Comparison of ENCODE assay signal across 8 cellular contexts in the genomic region with DNA sequence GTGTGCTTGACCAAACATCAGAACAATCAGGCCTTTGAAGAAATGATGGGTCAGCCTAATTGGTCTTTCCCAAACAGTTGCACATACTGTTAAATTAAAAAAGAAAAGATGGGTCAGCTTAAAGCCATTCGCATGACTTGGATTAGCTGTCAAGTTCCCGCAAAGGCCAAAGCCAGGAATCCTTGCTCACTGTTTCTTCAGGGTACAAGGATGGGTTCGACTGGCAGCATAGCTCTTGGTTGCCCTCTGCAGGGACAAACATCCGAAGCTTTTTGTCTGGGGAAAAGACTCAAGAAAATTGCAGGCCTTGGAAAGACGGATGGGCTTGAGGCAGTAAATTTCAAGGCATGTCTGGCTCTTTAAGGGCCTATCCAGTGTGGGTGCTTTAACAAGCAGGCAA.
DNase-seq lines count a peak whose midpoint lies in the region; ATAC-seq, FAIRE-seq and TF ChIP-seq lines count a peak whose summit lies in the region.

No MANE protein-coding gene starts in this region.

- H4K5ac ChIP-seq in H1 (ENCODE audit: insufficient read length, low read depth, low read length), result no peak overlapping the region

- H3K9me2 ChIP-seq in Karpas-422 (replicated peaks; ENCODE audit: insufficient read depth, low read length), result no peaks in the 10 kb centered on the region

- no peak overlapping the region for H2AK5ac ChIP-seq in H1 (ENCODE audit: low read depth, low read length)

- no peaks in the 10 kb centered on the region for H3K27me3 ChIP-seq in DND-41 (ENCODE audit: insufficient read depth, low read length, poor library complexity)
- no peaks in the 10 kb centered on the region for H3K27me3 ChIP-seq in H1 (replicated peaks in 1 of 4; ENCODE audit: control insufficient read depth in 3 of 4, extremely low read depth in 1 of 4, insufficient read depth in 3 of 4, low read length in 3 of 4)
- no peaks in the 10 kb centered on the region for H3K27me3 ChIP-seq in Karpas-422 (ENCODE audit: low read length)

- TF ChIP-seq CTCF in DND-41 (IDR thresholded peaks at IDR 0.05; ENCODE audit: borderline replicate concordance, extremely low read depth, low read length, poor library complexity, severe bottlenecking), result peak; percentile 57
- peak; percentile 43 for TF ChIP-seq CTCF in NB4 (IDR thresholded peaks at IDR 0.05; ENCODE audit: low read depth, low read length)
- TF ChIP-seq CTCF in H1 (IDR thresholded peaks at IDR 0.05; ENCODE audit: control extremely low read depth in 1 of 3, insufficient read depth in 1 of 3, low read depth in 1 of 3, low read length in 3 of 3), result peak; percentile 54 to 89 (median 78)

- peak; percentile 96 to 97 for TF ChIP-seq RAD21 in H1 (IDR thresholded peaks at IDR 0.05 in 1 of 2, conservative IDR thresholded peaks at IDR 0.05 in 1 of 2; ENCODE audit: low read depth in 2 of 2, low read length in 2 of 2)

- H3K4me3 ChIP-seq in DND-41 (ENCODE audit: low read depth in 1 of 2, low read length in 2 of 2) (no peak overlapping the region), NB4 (ENCODE audit: low read depth, low read length) (no peak overlapping the region), H1 (ENCODE audit: extremely low read depth in 1 of 4, insufficient read depth in 2 of 4, low read depth in 3 of 4, low read length in 4 of 4) (no peak overlapping the region), Karpas-422 (ENCODE audit: low read length) (no peak overlapping the region)

- no peak overlapping the region for H2AFZ ChIP-seq in DND-41 (ENCODE audit: low read depth, low read length)
- H2AFZ ChIP-seq in H1 (ENCODE audit: low read length), result peak overlapping the region; percentile 16; the same call in 1 of the 2 replicates
- H2AFZ ChIP-seq in Karpas-422 (ENCODE audit: low read length), result no peak overlapping the region

- no peak overlapping the region for H2BK12ac ChIP-seq in H1 (ENCODE audit: low read depth, low read length)

- ATAC-seq in DND-41 (ENCODE audit: insufficient read depth, low read depth) (no peak), HG03175 (IDR thresholded peaks at IDR 0.05; ENCODE audit: unreplicated experiment) (no peak)

- no peak overlapping the region for H4K8ac ChIP-seq in H1 (ENCODE audit: extremely low read depth, insufficient read depth, low read length)

- no peak overlapping the region for H3K14ac ChIP-seq in H1 (ENCODE audit: insufficient read length)

- POLR2A ChIA-PET in H1 (lab: Charles Lee; ENCODE audit: partially characterized antibody), result no interaction called here

- H3K4me1 ChIP-seq in DND-41 (ENCODE audit: insufficient read depth, low read length) (no peaks in the 10 kb centered on the region), H1 (replicated peaks in 1 of 4; ENCODE audit: control insufficient read depth in 3 of 4, insufficient read depth in 4 of 4, low read length in 3 of 4) (peaks cover 0 to 4% (median 0%) of the 10 kb centered on the region in 4 experiments; a peak in 2 of 7 replicates), Karpas-422 (ENCODE audit: low read length) (no peaks in the 10 kb centered on the region)

- no peaks in the 10 kb centered on the region for H3K36me3 ChIP-seq in DND-41 (ENCODE audit: insufficient read depth, low read length)
- H3K36me3 ChIP-seq in H1 (ENCODE audit: control insufficient read depth in 2 of 4, insufficient read depth in 4 of 4, low read length in 3 of 4), result no peaks in the 10 kb centered on the region; a peak in 1 of 8 replicates
- H3K36me3 ChIP-seq in Karpas-422 (ENCODE audit: insufficient read depth, low read length), result no peaks in the 10 kb centered on the region

- no peak overlapping the region for H3K23ac ChIP-seq in H1 (ENCODE audit: insufficient read length)

- no peak overlapping the region for H3K56ac ChIP-seq in H1 (replicated peaks; ENCODE audit: insufficient read length, low read depth, low read length)

- TF ChIP-seq POLR2A in NB4 (IDR thresholded peaks at IDR 0.05; ENCODE audit: extremely low read depth, insufficient read length) (no peak), H1 (IDR thresholded peaks at IDR 0.05; ENCODE audit: control extremely low read depth in 1 of 2, low read depth in 2 of 2, low read length in 2 of 2) (no peak)

- no peak overlapping the region for H3K27ac ChIP-seq in DND-41 (ENCODE audit: low read length)
- H3K27ac ChIP-seq in H1 (ENCODE audit: low read depth, low read length), result no peak overlapping the region
- H3K27ac ChIP-seq in Karpas-422 (ENCODE audit: low read length), result no peak overlapping the region

- H4K20me1 ChIP-seq in DND-41 (ENCODE audit: insufficient read depth, low read length) (no peaks in the 10 kb centered on the region), H1 (replicated peaks in 1 of 2; ENCODE audit: control insufficient read depth in 1 of 2, insufficient read depth in 2 of 2, low read length in 2 of 2) (no peaks in the 10 kb centered on the region), Karpas-422 (ENCODE audit: insufficient read depth, low read depth, low read length) (no peaks in the 10 kb centered on the region)

- H2BK5ac ChIP-seq in H1 (ENCODE audit: low read depth, low read length), result no peak overlapping the region; the same call in 1 of the 2 replicates

- H3K4me2 ChIP-seq in DND-41 (ENCODE audit: insufficient read depth, low read length), result no peak overlapping the region
- no peak overlapping the region for H3K4me2 ChIP-seq in H1 (ENCODE audit: insufficient read depth in 1 of 2, low read depth in 2 of 2, low read length in 2 of 2)
- no peak overlapping the region for H3K4me2 ChIP-seq in Karpas-422 (ENCODE audit: low read depth, low read length, poor library complexity, severe bottlenecking)

- H3K18ac ChIP-seq in H1 (ENCODE audit: extremely low read depth, low read length), result no peak overlapping the region

- no peak overlapping the region for H2BK15ac ChIP-seq in H1 (ENCODE audit: low read length)

- H3K79me1 ChIP-seq in H1 (ENCODE audit: low read depth, low read length), result no peaks in the 10 kb centered on the region

- H3K79me2 ChIP-seq in DND-41 (ENCODE audit: insufficient read depth, low read length) (no peaks in the 10 kb centered on the region), H1 (ENCODE audit: control insufficient read depth in 1 of 2, insufficient read depth in 2 of 2, low read length in 2 of 2) (no peaks in the 10 kb centered on the region), Karpas-422 (ENCODE audit: low read length) (no peaks in the 10 kb centered on the region)

- H3K9ac ChIP-seq in DND-41 (ENCODE audit: low read depth, low read length), result no peak overlapping the region
- H3K9ac ChIP-seq in H1 (replicated peaks in 1 of 4; ENCODE audit: extremely low read depth in 1 of 4, low read depth in 3 of 4, low read length in 3 of 4), result no peak overlapping the region
- no peak overlapping the region for H3K9ac ChIP-seq in Karpas-422 (ENCODE audit: low read length)

- WGBS in H1 (ENCODE audit: extremely low coverage in 1 of 2, insufficient coverage in 1 of 2, insufficient read length in 1 of 2, insufficient replicate concordance in 2 of 2, low coverage in 1 of 2, low lambda C conversion rate in 2 of 2, missing lambda C conversion rate in 1 of 2), 2 experiments, result 28% methylated on average over 5 of the region's 5 CpGs; no CpG with 5 or more reads in 1 of the 2 experiments

- H2BK20ac ChIP-seq in H1 (ENCODE audit: low read length), result no peak overlapping the region

- FAIRE-seq in H1 (lab: Jason Lieb, UNC), result peak; percentile 99

- H2BK120ac ChIP-seq in H1 (replicated peaks; ENCODE audit: low read depth, low read length), result no peak overlapping the region

- CTCF ChIA-PET in H1 (lab: Charles Lee; ENCODE audit: partially characterized antibody), result interaction anchor here (0.6 to 2.1 kb wide), 32 partner anchors 9 to 918 kb away, joined by 3 to 8 read pairs (median 3); no protein-coding TSS in a partner anchor

- no peak for TF ChIP-seq EP300 in H1 (IDR thresholded peaks at IDR 0.05; ENCODE audit: borderline replicate concordance in 1 of 2, low read depth in 2 of 2, low read length in 2 of 2)

- H3K4ac ChIP-seq in H1 (replicated peaks; ENCODE audit: insufficient read length, low read depth, low read length), result no peak overlapping the region

- H3K9me3 ChIP-seq in DND-41 (ENCODE audit: insufficient read depth, low read length, severe bottlenecking) (no peaks in the 10 kb centered on the region), H1 (ENCODE audit: insufficient read depth in 2 of 2, low read depth in 1 of 2, low read length in 1 of 2) (no peaks in the 10 kb centered on the region), Karpas-422 (ENCODE audit: low read length) (no peaks in the 10 kb centered on the region; the same call in 1 of the 2 replicates)

- peak; percentile 22 for DNase-seq in DND-41
- peak; percentile 42 for DNase-seq in NB4 (ENCODE audit: low read depth)
- peak; percentile 44 to 70 for DNase-seq in H1 (ENCODE audit: low read depth in 1 of 2, low spot score in 2 of 2)
- peak; percentile 34 for DNase-seq in mucosa of gallbladder (ENCODE audit: low spot score)
- no peak for DNase-seq in Karpas-422
- DNase-seq in NOMO-1 treated with DMSO at 0.1 percent for 48 hours (lab: John Stamatoyannopoulos, UW; ENCODE audit: unreplicated experiment), result no peak
- DNase-seq in stimulated activated naive CD4-positive, alpha-beta T cell treated with Interleukin-2 at 50 U/mL for 16 hours (lab: John Stamatoyannopoulos, UW), result no peak

- H3K23me2 ChIP-seq in H1 (ENCODE audit: low read depth, low read length), result no peaks in the 10 kb centered on the region

- H4K91ac ChIP-seq in H1 (replicated peaks; ENCODE audit: insufficient read length, low read length), result no peak overlapping the region

TF ChIP-seq in H1, 55 proteins besides CTCF, POLR2A, EP300 and RAD21:
- no peak for TF ChIP-seq MAFK (IDR thresholded peaks at IDR 0.05; ENCODE audit: low read depth, low read length)
- TF ChIP-seq SP4 (IDR thresholded peaks at IDR 0.05; ENCODE audit: low read length), result no peak
- no peak for TF ChIP-seq EGR1 (IDR thresholded peaks at IDR 0.05; ENCODE audit: borderline replicate concordance, low read depth, low read length)
- TF ChIP-seq FOSL1 (IDR thresholded peaks at IDR 0.05; ENCODE audit: insufficient read depth, low read depth, low read length), result no peak
- TF ChIP-seq CHD1 (IDR thresholded peaks at IDR 0.05; ENCODE audit: low read depth, low read length), result no peak

Comparison
In these comparisons a context has a peak if more than half of its experiments do, and no peak if none do; other contexts are left out.
1. DNase-seq: peak in DND-41 (single experiment), NB4 (single experiment), H1 (2 of 2) and mucosa of gallbladder (single experiment); none in Karpas-422 (single experiment), NOMO-1 treated with DMSO at 0.1 percent for 48 hours (single experiment) and stimulated activated naive CD4-positive, alpha-beta T cell treated with Interleukin-2 at 50 U/mL for 16 hours (single experiment).
2. Peak in every context shown above with its lines, with median percentiles within 50 percentile points of each other: CTCF ChIP-seq.